ENCODE assay signal across 31 cellular contexts in genomic region chr22:22094921-22095320, GRCh38.
"Had no signal": no experiment of that assay in that cellular context is flagged by ENCODE, and none has a peak within 500 bp of the region (broad histone marks: within the 10 kb centered on the region; RNA-seq: fewer than 3 reads in every experiment).

No MANE protein-coding gene starts in this region.

- DNase-seq: activated B cell treated with CpG ODN at 0.5 μM for 24 hours; activated CD4-positive, alpha-beta memory T cell treated with anti-CD3 and anti-CD28 coated beads, Interleukin-2, amount 10 ng/mL, durations not matched to agents 7 days and 5 days; activated CD4-positive, alpha-beta T cell treated with anti-CD3 and anti-CD28 coated beads for 1 hour; activated CD4-positive, alpha-beta T cell treated with anti-CD3 and anti-CD28 coated beads for 36 hours; activated CD4-positive, alpha-beta T cell treated with anti-CD3 and anti-CD28 coated beads for 48 hours; activated CD4-positive, alpha-beta T cell treated with anti-CD3 and anti-CD28 coated beads, Interleukin-2, amount 10 ng/mL, durations not matched to agents 7 days and 5 days; activated CD4-positive, alpha-beta T cell treated with anti-CD3 and anti-CD28 coated beads, Interleukin-2, amount 50 U/mL, for 48 hours; activated CD8-positive, alpha-beta memory T cell treated with anti-CD3 and anti-CD28 coated beads for 24 hours; activated CD8-positive, alpha-beta memory T cell treated with anti-CD3 and anti-CD28 coated beads, Interleukin-2, amount 10 ng/mL, durations not matched to agents 7 days and 5 days; activated CD8-positive, alpha-beta memory T cell treated with anti-CD3 and anti-CD28 coated beads, Interleukin-2, amount 50 U/mL, for 48 hours; activated CD8-positive, alpha-beta T cell treated with anti-CD3 and anti-CD28 coated beads, Interleukin-2, amount 10 ng/mL, durations not matched to agents 7 days and 5 days; activated effector memory CD4-positive, alpha-beta T cell treated with Interleukin-2 at 50 U/mL for 16 hours; activated gamma-delta T cell; activated naive CD4-positive, alpha-beta T cell treated with anti-CD3 and anti-CD28 coated beads, Interleukin-2, amount 10 ng/mL, durations not matched to agents 7 days and 5 days; activated naive CD4-positive, alpha-beta T cell treated with Interleukin-2 at 50 U/mL for 16 hours; activated naive CD8-positive, alpha-beta T cell treated with anti-CD3 and anti-CD28 coated beads, Interleukin-2, amount 10 ng/mL, durations not matched to agents 7 days and 5 days; activated naive CD8-positive, alpha-beta T cell treated with anti-CD3 and anti-CD28 coated beads, Interleukin-2, amount 50 U/mL, for 24 hours; activated T-cell treated with anti-CD3 and anti-CD28 coated beads, Interleukin-2, amount 50 U/mL, for 24 hours; activated T-cell treated with anti-CD3 and anti-CD28 coated beads, Interleukin-2, amount 50 U/mL, for 48 hours; amygdala; anterior cingulate cortex; body of pancreas; brain microvascular endothelial cell; central memory CD4-positive, alpha-beta T cell; T-helper 1 cell; T-helper 2 cell; T-helper 9 cell had no signal

- ATAC-seq: activated CD4-positive, alpha-beta T cell treated with anti-CD3 and anti-CD28 coated beads for 36 hours; activated CD8-positive, alpha-beta memory T cell treated with anti-CD3 and anti-CD28 coated beads, Interleukin-2, amount 10 ng/mL, durations not matched to agents 7 days and 5 days; activated CD8-positive, alpha-beta T cell treated with anti-CD3 and anti-CD28 coated beads, Interleukin-2, amount 10 ng/mL, durations not matched to agents 7 days and 5 days; activated naive CD8-positive, alpha-beta T cell treated with anti-CD3 and anti-CD28 coated beads, Interleukin-2, amount 50 U/mL, for 24 hours; body of pancreas had no signal

- H3K4me1 ChIP-seq: ascending aorta, body of pancreas, breast epithelium had no signal

- H3K4me3 ChIP-seq: ascending aorta, body of pancreas, breast epithelium had no signal

- FAIRE-seq: TTC549 had no signal

- H3K36me3 ChIP-seq: ascending aorta, brain microvascular endothelial cell, breast epithelium had no signal

- H3K27ac ChIP-seq: ascending aorta, body of pancreas, brain microvascular endothelial cell, breast epithelium, VCaP had no signal

- H3K27me3 ChIP-seq: ascending aorta, body of pancreas had no signal

- H3K9me3 ChIP-seq: ascending aorta, body of pancreas, breast epithelium had no signal
